Comparison of ENCODE assay signal across 9 cellular contexts in genomic region chr20:50305636-50306477, GRCh38.
A peak's percentile ranks its signal among the peaks of the same experiment; 100 is the strongest.
DNase-seq lines count a peak whose midpoint lies in the region; ATAC-seq and TF ChIP-seq lines count a peak whose summit lies in the region.
"Had no signal": no experiment of that assay in that cellular context is flagged by ENCODE, and none has a peak within 500 bp of the region (broad histone marks: within the 10 kb centered on the region; RNA-seq: fewer than 3 reads in every experiment).

No MANE protein-coding gene starts in this region.

- H3K4me1 ChIP-seq in smooth muscle cell (ENCODE audit: low read depth), result peaks cover 12% of the 10 kb centered on the region

- no peaks in the 10 kb centered on the region for H3K27me3 ChIP-seq in smooth muscle cell (ENCODE audit: low read depth)

- no peak overlapping the region for H3K4me3 ChIP-seq in smooth muscle cell

- 50% methylated on average over 18 of the region's 19 CpGs for WGBS in smooth muscle cell (ENCODE audit: low lambda C conversion rate)

- intact Hi-C loops in left ventricle myocardium superior (cut with micrococcal nuclease), result no loop called here

- H3K9ac ChIP-seq in smooth muscle cell (ENCODE audit: low read depth), result no peak overlapping the region

- no peaks in the 10 kb centered on the region for H3K79me2 ChIP-seq in smooth muscle cell (ENCODE audit: low read depth)

- no peaks in the 10 kb centered on the region for H3K36me3 ChIP-seq in smooth muscle cell (ENCODE audit: low read depth)

- peak overlapping the region; percentile 99 for H3K27ac ChIP-seq in smooth muscle cell (ENCODE audit: low read depth)

- peak overlapping the region; percentile 39 for H3K4me2 ChIP-seq in smooth muscle cell

- ATAC-seq in left ventricle myocardium superior, result no peak

- H2AFZ ChIP-seq in smooth muscle cell (ENCODE audit: low read depth), result no peak overlapping the region

- no peak for TF ChIP-seq CTCF in smooth muscle cell (IDR thresholded peaks at IDR 0.05; ENCODE audit: borderline replicate concordance, insufficient read depth, poor library complexity, severe bottlenecking)

- H3F3A ChIP-seq in smooth muscle cell (ENCODE audit: low read depth), result peaks cover 36% of the 10 kb centered on the region

- H4K20me1 ChIP-seq in smooth muscle cell (ENCODE audit: low read depth), result no peaks in the 10 kb centered on the region

- H3K9me3 ChIP-seq in smooth muscle cell (replicated peaks; ENCODE audit: low read depth), result no peaks in the 10 kb centered on the region

- peak; percentile 89 for DNase-seq in HuH-7 (ENCODE audit: low spot score)
- peak; percentile 56 for DNase-seq in SW480 (ENCODE audit: low spot score)
- peak; percentile 46 for DNase-seq in left ventricle myocardium superior
- no peak for DNase-seq in smooth muscle cell (lab: John Stamatoyannopoulos, UW; ENCODE audit: unreplicated experiment)
- DNase-seq in activated T-cell treated with anti-CD3 and anti-CD28 coated beads, Interleukin-2, amount 50 U/mL, for 1 hour, result no peak
- DNase-seq in OCI-M2 (lab: John Stamatoyannopoulos, UW; ENCODE audit: unreplicated experiment), result no peak
- DNase-seq in GM19240 (ENCODE audit: insufficient read length, low spot score), result no peak
- no peak for DNase-seq in cerebellar cortex (ENCODE audit: low spot score)
- DNase-seq: T-helper 9 cell had no signal

Comparison
In these comparisons a context has a peak if more than half of its experiments do, and no peak if none do; other contexts are left out.
1. DNase-seq: peak in HuH-7 (single experiment), SW480 (single experiment) and left ventricle myocardium superior (single experiment); none in smooth muscle cell (single experiment), activated T-cell treated with anti-CD3 and anti-CD28 coated beads, Interleukin-2, amount 50 U/mL, for 1 hour (single experiment), OCI-M2 (single experiment), GM19240 (single experiment) and cerebellar cortex (single experiment).